ENCODE assay signal across 20 cellular contexts in the genomic region with DNA sequence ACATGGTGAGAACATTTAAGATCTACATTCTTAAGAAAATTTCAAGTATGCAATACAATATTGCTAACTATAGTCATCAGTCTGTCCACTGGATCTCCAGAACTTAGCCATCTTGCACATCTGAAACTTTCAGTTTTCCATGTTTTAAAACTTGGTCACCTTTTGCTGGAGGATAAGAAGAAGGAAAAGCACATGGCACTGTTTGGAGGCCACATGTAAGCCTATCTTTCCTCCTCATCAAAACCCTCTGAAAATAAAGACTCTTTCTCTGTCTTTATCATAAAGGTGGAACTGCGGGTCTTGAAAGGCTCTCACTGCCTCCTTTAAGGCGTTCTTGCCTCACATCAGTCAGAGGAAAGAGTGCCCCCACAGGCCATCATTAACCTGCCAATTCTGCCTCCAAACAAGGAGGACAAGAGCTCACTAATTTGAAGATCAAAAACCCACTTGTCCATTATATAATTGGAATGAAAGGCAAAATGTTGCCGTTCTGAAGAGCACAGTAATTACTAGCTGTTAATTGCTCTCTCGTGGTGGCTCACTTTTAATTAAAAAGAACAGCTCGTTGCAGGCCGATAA.
DNase-seq lines count a peak whose midpoint lies in the region; ATAC-seq, FAIRE-seq and TF ChIP-seq lines count a peak whose summit lies in the region.
"Had no signal": no experiment of that assay in that cellular context is flagged by ENCODE, and none has a peak within 500 bp of the region (broad histone marks: within the 10 kb centered on the region; RNA-seq: fewer than 3 reads in every experiment).

No MANE protein-coding gene starts in this region.

- no peak overlapping the region for H4K5ac ChIP-seq in mesendoderm (ENCODE audit: low read length)

- H2BK5ac ChIP-seq in mesendoderm (ENCODE audit: low read length): no peak overlapping the region

- H4K20me1 ChIP-seq in Loucy (ENCODE audit: insufficient read depth, low read length, poor library complexity, severe bottlenecking) (no peaks in the 10 kb centered on the region), GM12878 (ENCODE audit: control insufficient read depth, insufficient read depth) (no peaks in the 10 kb centered on the region)

- H3K23ac ChIP-seq in mesendoderm (ENCODE audit: low read length): no peak overlapping the region

- no peak for TF ChIP-seq EP300 in GM12878 (IDR thresholded peaks at IDR 0.05; ENCODE audit: borderline replicate concordance in 1 of 2, control insufficient read depth in 1 of 2, low read depth in 2 of 2, low read length in 2 of 2)

- H2AFZ ChIP-seq in Loucy (ENCODE audit: low read length) (peak overlapping the region; percentile 71), GM12878 (ENCODE audit: control insufficient read depth, low read depth, low read length) (no peak overlapping the region)
- H2AFZ ChIP-seq: hepatocyte had no signal

- H3K4me2 ChIP-seq in Loucy (ENCODE audit: low read depth, low read length, poor library complexity, severe bottlenecking) (no peak overlapping the region), GM12878 (ENCODE audit: control insufficient read depth, insufficient read depth) (no peak overlapping the region), mesendoderm (ENCODE audit: low read length) (no peak overlapping the region)
- H3K4me2 ChIP-seq: hepatocyte, SK-N-SH had no signal

- H3K79me2 ChIP-seq in Loucy (ENCODE audit: insufficient read depth, low read length): no peaks in the 10 kb centered on the region
- no peaks in the 10 kb centered on the region for H3K79me2 ChIP-seq in GM12878 (ENCODE audit: control insufficient read depth, insufficient read depth, low read length)
- no peaks in the 10 kb centered on the region for H3K79me2 ChIP-seq in mesendoderm (ENCODE audit: control insufficient read depth, insufficient read depth, low read length)
- H3K79me2 ChIP-seq: hepatocyte had no signal

- RAD21 ChIA-PET in GM12878 (lab: Charles Lee; ENCODE audit: unreplicated experiment): no interaction called here

- no TSS peak for BruUV-seq in GM12878 (replicated peaks; lab: Mats Ljungman, UMichigan)

- no peak for TF ChIP-seq RAD21 in GM12878 (IDR thresholded peaks at IDR 0.05; ENCODE audit: insufficient read depth, low read depth, low read length)

- no peak overlapping the region for H3K9ac ChIP-seq in Loucy (ENCODE audit: low read depth, low read length, poor library complexity, severe bottlenecking)
- no peak overlapping the region for H3K9ac ChIP-seq in GM12878 (ENCODE audit: control insufficient read depth, insufficient read depth, low read length)
- H3K9ac ChIP-seq in mesendoderm (ENCODE audit: low read length): no peak overlapping the region
- H3K9ac ChIP-seq: SK-N-SH had no signal

- H3K27me3 ChIP-seq in GM06990 (replicated peaks; ENCODE audit: control insufficient read depth, insufficient read depth, low read length): no peaks in the 10 kb centered on the region
- no peaks in the 10 kb centered on the region for H3K27me3 ChIP-seq in Loucy (ENCODE audit: insufficient read depth, low read length, poor library complexity, severe bottlenecking)
- no peaks in the 10 kb centered on the region for H3K27me3 ChIP-seq in GM12878 (replicated peaks in 1 of 2; ENCODE audit: control insufficient read depth in 2 of 2, insufficient read depth in 2 of 2, low read length in 1 of 2)
- H3K27me3 ChIP-seq in mesendoderm (ENCODE audit: insufficient read depth, low read length, poor library complexity): no peaks in the 10 kb centered on the region
- H3K27me3 ChIP-seq: hepatocyte had no signal

- 78% methylated on average over 6 of the region's 6 CpGs for WGBS in GM12878 (ENCODE audit: insufficient coverage, insufficient replicate concordance, low lambda C conversion rate, missing lambda C conversion rate)
- no CpG with 5 or more reads among the region's 6 CpGs for WGBS in mesendoderm (ENCODE audit: extremely low coverage, insufficient coverage, low lambda C conversion rate)

- H4K8ac ChIP-seq in mesendoderm (ENCODE audit: low read depth, low read length): no peak overlapping the region

- no peaks in the 10 kb centered on the region for H3K36me3 ChIP-seq in GM06990 (ENCODE audit: control insufficient read depth, insufficient read depth, low read length)
- H3K36me3 ChIP-seq in Loucy (ENCODE audit: insufficient read depth, low read length): no peaks in the 10 kb centered on the region
- H3K36me3 ChIP-seq in GM12878 (ENCODE audit: control insufficient read depth in 2 of 2, insufficient read depth in 2 of 2, low read length in 1 of 2): no peaks in the 10 kb centered on the region
- no peaks in the 10 kb centered on the region for H3K36me3 ChIP-seq in mesendoderm (ENCODE audit: control insufficient read depth, insufficient read depth, low read length)
- H3K36me3 ChIP-seq: HAP-1 had no signal

- H2BK15ac ChIP-seq in mesendoderm (replicated peaks; ENCODE audit: low read depth): no peak overlapping the region

- TF ChIP-seq CTCF in GM06990 (IDR thresholded peaks at IDR 0.05; ENCODE audit: insufficient read depth, low read length, poor library complexity, severe bottlenecking) (peak; percentile 27), Loucy (conservative IDR thresholded peaks at IDR 0.05; ENCODE audit: low read length) (peak; percentile 57), GM12878 (IDR thresholded peaks at IDR 0.05 in 2 of 3, conservative IDR thresholded peaks at IDR 0.05 in 1 of 3; ENCODE audit: control insufficient read depth in 2 of 3, extremely low read depth in 1 of 3, insufficient read depth in 1 of 3, low read depth in 3 of 3, low read length in 3 of 3) (no peak; a peak in 2 of 6 replicates)

- no peak overlapping the region for H3K56ac ChIP-seq in mesendoderm (ENCODE audit: low read length)

- no peak overlapping the region for H3K18ac ChIP-seq in mesendoderm (ENCODE audit: low read length)

- in situ Hi-C loops in GM12878 (cut with MboI): no loop called here

- CTCF ChIA-PET in GM12878 (lab: Yijun Ruan, JAX): interaction anchor here (0.9 kb wide), 4 partner anchors 11 to 27 kb away, joined by 3 read pairs; no protein-coding TSS in a partner anchor

- TF ChIP-seq POLR2A in GM12878 (IDR thresholded peaks at IDR 0.05; ENCODE audit: low read depth, low read length): no peak

- no peak overlapping the region for H3K4ac ChIP-seq in mesendoderm (ENCODE audit: low read depth, low read length)

- H3K9me3 ChIP-seq in Loucy (ENCODE audit: insufficient read depth, low read depth, low read length): no peaks in the 10 kb centered on the region
- H3K9me3 ChIP-seq in GM12878 (replicated peaks; ENCODE audit: control insufficient read depth, insufficient read depth, low read length): no peaks in the 10 kb centered on the region
- H3K9me3 ChIP-seq: HAP-1, SK-N-SH had no signal

- H3K4me3 ChIP-seq in GM06990 (replicated peaks; ENCODE audit: low read depth, low read length) (no peak overlapping the region), Loucy (ENCODE audit: low read length, poor library complexity, severe bottlenecking) (no peak overlapping the region), GM12878 (no peak overlapping the region), mesendoderm (ENCODE audit: low read length) (no peak overlapping the region)
- H3K4me3 ChIP-seq: HAP-1, hepatocyte had no signal

- H3K9me2 ChIP-seq in Loucy (replicated peaks; ENCODE audit: low read depth, low read length): no peaks in the 10 kb centered on the region
- H3K9me2 ChIP-seq: SK-N-SH had no signal

- POLR2A ChIA-PET in GM12878 (lab: Charles Lee): no interaction called here

- FAIRE-seq in GM12878 (lab: Jason Lieb, UNC): no peak
- FAIRE-seq: TTC549 had no signal

- H3K79me1 ChIP-seq in mesendoderm (ENCODE audit: low read length): no peaks in the 10 kb centered on the region

- ATAC-seq in GM12878 (peak; percentile 54; the same call in 2 of the 3 replicates), GM21723 (IDR thresholded peaks at IDR 0.05; ENCODE audit: unreplicated experiment) (no peak)

- SMC1A ChIA-PET in GM12878 (lab: Charles Lee; ENCODE audit: uncharacterized antibody, unreplicated experiment): interaction anchor here (0.7 to 0.8 kb wide), 2 partner anchors 11 to 158 kb away, joined by 3 read pairs; a partner anchor contains a TSS

- peaks cover 31% of the 10 kb centered on the region for H3K4me1 ChIP-seq in Loucy (ENCODE audit: insufficient read depth, low read length, poor library complexity, severe bottlenecking)
- peaks cover 9% of the 10 kb centered on the region for H3K4me1 ChIP-seq in GM12878 (ENCODE audit: control insufficient read depth, insufficient read depth, low read length)
- H3K4me1 ChIP-seq in mesendoderm (ENCODE audit: control insufficient read depth, low read depth, low read length): peaks cover 7% of the 10 kb centered on the region

- no peak overlapping the region for H2AK5ac ChIP-seq in mesendoderm (ENCODE audit: low read length)

- no peak overlapping the region for H3K27ac ChIP-seq in GM12878 (ENCODE audit: control insufficient read depth, insufficient read depth)
- no peak overlapping the region for H3K27ac ChIP-seq in mesendoderm (ENCODE audit: low read depth, low read length)
- H3K27ac ChIP-seq: hepatocyte had no signal

- no peak overlapping the region for H2BK120ac ChIP-seq in mesendoderm (ENCODE audit: low read depth, low read length)

- DNase-seq in GM06990 (ENCODE audit: extremely low read depth, insufficient read length) (no peak), GM12878 (ENCODE audit: low read depth, low spot score) (no peak), mesendoderm (peak; percentile 62), T-helper 1 cell (no peak), KG1 (lab: John Stamatoyannopoulos, UW) (no peak), GDM1 (lab: John Stamatoyannopoulos, UW) (no peak)
- DNase-seq: activated CD4-positive, alpha-beta T cell treated with anti-CD3 and anti-CD28 coated beads, Interleukin-2, amount 50 U/mL, for 1 hour; activated naive CD4-positive, alpha-beta T cell; activated T-cell treated with anti-CD3 and anti-CD28 coated beads for 4 hours; C1 segment of cervical spinal cord; KBM-7; midbrain; NCI-H1694 treated with DMSO at 0.1 percent for 48 hours; SK-N-SH; stimulated activated CD4-positive, alpha-beta T cell treated with anti-CD3 and anti-CD28 coated beads, Interleukin-15, amount 100 ng/mL, for 24 hours had no signal

- H3F3A ChIP-seq in Loucy (ENCODE audit: low read depth): peaks cover 8% of the 10 kb centered on the region; the same call in 1 of the 2 replicates

- intact Hi-C loops in GM12878 (cut with micrococcal nuclease; ENCODE audit: unreplicated experiment): no loop called here

TF ChIP-seq in GM12878, 131 proteins besides CTCF, POLR2A, EP300 and RAD21 (continues in another document):
- TF ChIP-seq HDAC6 (IDR thresholded peaks at IDR 0.05; ENCODE audit: unreplicated experiment): no peak

Comparison
In these comparisons a context has a peak if more than half of its experiments do, and no peak if none do; other contexts are left out.
1. CTCF ChIP-seq: peak in GM06990 (single experiment) and Loucy (single experiment); none in GM12878 (0 of 3).